In the genomic region with DNA sequence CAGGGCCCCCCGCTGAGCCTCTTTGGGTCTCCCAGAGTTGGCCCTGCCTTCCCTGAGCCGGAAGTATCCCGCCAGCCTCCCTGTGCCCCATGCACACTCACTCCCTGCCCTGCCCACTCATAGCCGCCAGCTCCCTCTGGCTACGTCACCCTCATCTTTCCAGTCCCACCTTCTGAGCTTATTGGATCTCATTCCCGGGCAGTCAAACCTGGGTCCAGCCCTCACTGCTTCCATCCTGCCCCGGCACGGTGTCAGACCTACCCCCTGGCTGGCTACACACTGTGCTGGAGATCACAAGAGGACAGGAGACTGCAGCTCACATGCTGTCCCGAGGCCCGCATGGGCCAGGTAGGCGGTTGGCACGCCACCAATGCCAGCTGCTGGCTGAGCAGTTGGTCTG, we compare ENCODE assay signal across 19 cellular contexts.
DNase-seq lines count a peak whose midpoint lies in the region; ATAC-seq, FAIRE-seq and TF ChIP-seq lines count a peak whose summit lies in the region.
"Had no signal": no experiment of that assay in that cellular context is flagged by ENCODE, and none has a peak within 500 bp of the region (broad histone marks: within the 10 kb centered on the region; RNA-seq: fewer than 3 reads in every experiment).

No MANE protein-coding gene starts in this region.

- no peak for TF ChIP-seq POLR2A in stomach (IDR thresholded peaks at IDR 0.05)

- H3K79me2 ChIP-seq in keratinocyte (ENCODE audit: control insufficient read depth, insufficient read depth, low read length) (no peaks in the 10 kb centered on the region), osteoblast (ENCODE audit: insufficient read depth, low read length) (no peaks in the 10 kb centered on the region)

- peak overlapping the region; percentile 18 for H3K4me2 ChIP-seq in keratinocyte (ENCODE audit: control insufficient read depth, extremely low read depth, insufficient read depth, low read depth, low read length)
- no peak overlapping the region for H3K4me2 ChIP-seq in osteoblast (ENCODE audit: insufficient read depth, low read length)
- H3K4me2 ChIP-seq: GM23338 had no signal

- H3K9me3 ChIP-seq in keratinocyte (ENCODE audit: control insufficient read depth, low read depth, low read length), result no peaks in the 10 kb centered on the region
- H3K9me3 ChIP-seq in pancreas, result no peaks in the 10 kb centered on the region
- H3K9me3 ChIP-seq in stomach, result peaks cover 0 to 14% (median 6%) of the 10 kb centered on the region in 4 donors
- no peaks in the 10 kb centered on the region for H3K9me3 ChIP-seq in osteoblast (ENCODE audit: low read depth, low read length)
- H3K9me3 ChIP-seq: BE2C had no signal

- in situ Hi-C loops in G401 (cut with HindIII; ENCODE audit: low sequenced_read_pairs), result no loop called here

- no peak for TF ChIP-seq CTCF in keratinocyte (optimal IDR thresholded peaks at IDR 0.05 in 1 of 3, IDR thresholded peaks at IDR 0.05 in 1 of 3, conservative IDR thresholded peaks at IDR 0.05 in 1 of 3; ENCODE audit: extremely low read depth in 1 of 3, insufficient read depth in 2 of 3, low read length in 3 of 3)
- TF ChIP-seq CTCF in pancreas (IDR thresholded peaks at IDR 0.05), result no peak
- no peak for TF ChIP-seq CTCF in stomach (IDR thresholded peaks at IDR 0.05)
- no peak for TF ChIP-seq CTCF in osteoblast (IDR thresholded peaks at IDR 0.05; ENCODE audit: extremely low read depth, low read depth, low read length)

- no peaks in the 10 kb centered on the region for H3K9me1 ChIP-seq in keratinocyte (ENCODE audit: control insufficient read depth, extremely low read depth, insufficient read depth, low read length)

- H2AFZ ChIP-seq in keratinocyte (ENCODE audit: control insufficient read depth, low read length), result peak overlapping the region; percentile 56
- no peak overlapping the region for H2AFZ ChIP-seq in osteoblast (ENCODE audit: low read length)
- H2AFZ ChIP-seq: GM23338 had no signal

- DNase-seq in DMS 273 (lab: John Stamatoyannopoulos, UW; ENCODE audit: unreplicated experiment), result peak; percentile 25
- no peak for DNase-seq in DMS 273 treated with DMSO at 0.1 percent for 48 hours (lab: John Stamatoyannopoulos, UW)
- peak; percentile 11 for DNase-seq in G401 (ENCODE audit: low spot score)
- DNase-seq in keratinocyte (ENCODE audit: low read depth, low spot score), result no peak
- DNase-seq in pancreas, result peak in 4 of 6 donors; percentile 17 to 60 (median 44)
- no peak for DNase-seq in stomach
- no peak for DNase-seq in osteoblast (ENCODE audit: insufficient read length, low spot score, missing footprints)
- DNase-seq: BE2C; CD4-positive, alpha-beta T cell; DMS79 treated with DMSO at 0.1 percent for 48 hours; GDM1; NCI-H2029 treated with DMSO at 0.1 percent for 48 hours; NCI-H774; Right ventricle myocardium superior had no signal

- no peaks in the 10 kb centered on the region for H3K36me3 ChIP-seq in keratinocyte (ENCODE audit: control insufficient read depth in 2 of 2, extremely low read depth in 1 of 2, insufficient read depth in 2 of 2, low read length in 2 of 2)
- H3K36me3 ChIP-seq in pancreas, result no peaks in the 10 kb centered on the region
- no peaks in the 10 kb centered on the region for H3K36me3 ChIP-seq in stomach
- no peaks in the 10 kb centered on the region for H3K36me3 ChIP-seq in osteoblast (ENCODE audit: insufficient read depth, low read length)
- H3K36me3 ChIP-seq: BE2C had no signal

- no peak overlapping the region for H3K4me3 ChIP-seq in keratinocyte (ENCODE audit: control insufficient read depth in 2 of 3, extremely low read depth in 1 of 3, insufficient read depth in 2 of 3, low read depth in 1 of 3, low read length in 3 of 3)
- H3K4me3 ChIP-seq in pancreas, result no peak overlapping the region
- H3K4me3 ChIP-seq in stomach, result no peak overlapping the region
- H3K4me3 ChIP-seq in osteoblast (ENCODE audit: insufficient read depth, low read length), result no peak overlapping the region
- H3K4me3 ChIP-seq: GM12878, GM23338 had no signal

- peak; percentile 69 to 91 (median 86) for ATAC-seq in pancreas
- ATAC-seq in GM18519 (IDR thresholded peaks at IDR 0.05; ENCODE audit: low FRiP score, unreplicated experiment), result no peak

- dilution Hi-C loops in keratinocyte (cut with MboI; ENCODE audit: extremely low pct_ligation_motif_present, low sequenced_read_pairs), result no loop called here

- no peaks in the 10 kb centered on the region for H3K4me1 ChIP-seq in keratinocyte (ENCODE audit: control insufficient read depth, extremely low read depth, insufficient read depth, low read length)
- H3K4me1 ChIP-seq in pancreas, result no peaks in the 10 kb centered on the region
- H3K4me1 ChIP-seq in stomach, result no peaks in the 10 kb centered on the region
- no peaks in the 10 kb centered on the region for H3K4me1 ChIP-seq in osteoblast (ENCODE audit: insufficient read depth, low read length)
- H3K4me1 ChIP-seq: BE2C had no signal

- H3K9ac ChIP-seq in keratinocyte (ENCODE audit: control insufficient read depth, extremely low read depth, insufficient read depth, low read length), result no peak overlapping the region

- no peak overlapping the region for H3K27ac ChIP-seq in keratinocyte (ENCODE audit: control insufficient read depth, insufficient read depth, low read length)
- H3K27ac ChIP-seq in pancreas, result peak overlapping the region in 2 of 4 donors; percentile 58 to 74
- H3K27ac ChIP-seq in stomach, result no peak overlapping the region
- no peak overlapping the region for H3K27ac ChIP-seq in osteoblast (ENCODE audit: low read depth, low read length)
- H3K27ac ChIP-seq: 22Rv1, HL-60 had no signal

- TF ChIP-seq EP300 in stomach (IDR thresholded peaks at IDR 0.05), result no peak

- no peak for FAIRE-seq in keratinocyte (lab: Jason Lieb, UNC)
- FAIRE-seq in pancreas (lab: Jason Lieb, UNC), result no peak
- FAIRE-seq: GM12878 had no signal

- intact Hi-C loops in pancreas (cut with DNase I), result no loop called here
- intact Hi-C loops in stomach (cut with DNase I; ENCODE audit: low total_unique reads), result no loop called here

- no peaks in the 10 kb centered on the region for H4K20me1 ChIP-seq in keratinocyte (ENCODE audit: control insufficient read depth, extremely low read depth, insufficient read depth, low read length)
- H4K20me1 ChIP-seq in osteoblast (ENCODE audit: insufficient read depth, low read length), result no peaks in the 10 kb centered on the region

- WGBS in pancreas, 2 donors, result 65 to 77% methylated on average over 12 of the region's 12 CpGs
- whole genome bisulfite sequencing in stomach, 5 donors, result 72 to 83% (median 81%) methylated on average over 10 to 12 of the region's 12 CpGs

- H3K27me3 ChIP-seq in keratinocyte (ENCODE audit: control insufficient read depth, extremely low read depth, insufficient read depth, low read length) (peaks cover 12% of the 10 kb centered on the region), pancreas (no peaks in the 10 kb centered on the region), stomach (peaks cover 0 to 8% (median 0%) of the 10 kb centered on the region in 3 donors), osteoblast (ENCODE audit: insufficient read depth, low read length) (peaks cover 30% of the 10 kb centered on the region)

Comparison
In these comparisons a context has a peak if more than half of its experiments do, and no peak if none do; other contexts are left out.
1. DNase-seq: peak in DMS 273 (single experiment), G401 (single experiment) and pancreas (4 of 6); none in DMS 273 treated with DMSO at 0.1 percent for 48 hours (single experiment), keratinocyte (single experiment), stomach (single experiment) and osteoblast (single experiment).